Comparison of ENCODE assay signal across 11 cellular contexts in genomic region chr6:112691289-112691688, GRCh38.
DNase-seq lines count a peak whose midpoint lies in the region; ATAC-seq and TF ChIP-seq lines count a peak whose summit lies in the region.
"Had no signal": no experiment of that assay in that cellular context is flagged by ENCODE, and none has a peak within 500 bp of the region (broad histone marks: within the 10 kb centered on the region; RNA-seq: fewer than 3 reads in every experiment).

No MANE protein-coding gene starts in this region.

- CTCF ChIA-PET in AG04449 (lab: Yijun Ruan, JAX), result no interaction called here

- H3K4me3 Mint-ChIP-seq in stimulated activated effector memory CD8-positive, alpha-beta T cell treated with anti-CD3 and anti-CD28 coated beads, Interleukin-12 subunit alpha, Interleukin-12 subunit beta, amount 100 ng/mL, for 72 hours, result no peak overlapping the region
- H3K4me3 Mint-ChIP-seq: natural killer cell treated with Interleukin-12 subunit alpha and Interleukin-12 subunit beta and Interleukin-15 and Interleukin-18, amount 100 ng/mL, for 72 hours had no signal

- TF ChIP-seq CTCF in AG04449 (IDR thresholded peaks at IDR 0.05; ENCODE audit: insufficient read depth, low read length, missing control alignments) (no peak), astrocyte of the spinal cord (IDR thresholded peaks at IDR 0.05; ENCODE audit: low read depth, low read length) (no peak), GM13976 (IDR thresholded peaks at IDR 0.05; ENCODE audit: borderline replicate concordance, control extremely low read depth, extremely low read depth, insufficient read depth, missing control alignments) (no peak)

- no peak overlapping the region for H3K27ac Mint-ChIP-seq in stimulated activated effector memory CD8-positive, alpha-beta T cell treated with anti-CD3 and anti-CD28 coated beads, Interleukin-12 subunit alpha, Interleukin-12 subunit beta, amount 100 ng/mL, for 72 hours
- H3K27ac Mint-ChIP-seq: natural killer cell treated with Interleukin-12 subunit alpha and Interleukin-12 subunit beta and Interleukin-15 and Interleukin-18, amount 100 ng/mL, for 72 hours had no signal

- H3K4me3 ChIP-seq in AG04449 (ENCODE audit: low read depth, low read length), result no peak overlapping the region
- no peak overlapping the region for H3K4me3 ChIP-seq in astrocyte of the spinal cord (ENCODE audit: low read depth, low read length)
- H3K4me3 ChIP-seq: thoracic aorta had no signal

- in situ Hi-C loops in astrocyte of the spinal cord (cut with HindIII; ENCODE audit: low sequenced_read_pairs), result no loop called here
- in situ Hi-C loops in GM13976 (cut with MboI; ENCODE audit: low sequenced_read_pairs, unreplicated experiment), result no loop called here

- H3K36me3 Mint-ChIP-seq in stimulated activated effector memory CD8-positive, alpha-beta T cell treated with anti-CD3 and anti-CD28 coated beads, Interleukin-12 subunit alpha, Interleukin-12 subunit beta, amount 100 ng/mL, for 72 hours, result no peaks in the 10 kb centered on the region
- H3K36me3 Mint-ChIP-seq: natural killer cell treated with Interleukin-12 subunit alpha and Interleukin-12 subunit beta and Interleukin-15 and Interleukin-18, amount 100 ng/mL, for 72 hours had no signal

- POLR2A ChIA-PET in AG04449 (lab: Yijun Ruan, JAX), result interaction anchor here (0.9 kb wide), 1 partner anchor 1156 kb away, joined by 3 read pairs; no protein-coding TSS in a partner anchor

- DNase-seq in AG04449 (ENCODE audit: low read depth, low spot score) (peak; percentile 79), HS-27A (ENCODE audit: low read depth) (peak; percentile 42), astrocyte of the spinal cord (ENCODE audit: low read depth, low spot score) (peak; percentile 62), kidney glomerular epithelial cell (lab: John Stamatoyannopoulos, UW) (peak; percentile 23), Ammon's horn (ENCODE audit: low spot score) (no peak), GM13976 (ENCODE audit: low spot score) (no peak)
- DNase-seq in stimulated activated effector memory CD8-positive, alpha-beta T cell treated with anti-CD3 and anti-CD28 coated beads, Interleukin-12 subunit alpha, Interleukin-12 subunit beta, amount 100 ng/mL, for 72 hours (ENCODE audit: low spot score in 2 of 2), result no peak
- DNase-seq: stimulated activated CD4-positive, alpha-beta T cell treated with anti-CD3 and anti-CD28 coated beads, Interleukin-4, amount 100 ng/mL, for 24 hours had no signal

- no peaks in the 10 kb centered on the region for H3K4me1 Mint-ChIP-seq in stimulated activated effector memory CD8-positive, alpha-beta T cell treated with anti-CD3 and anti-CD28 coated beads, Interleukin-12 subunit alpha, Interleukin-12 subunit beta, amount 100 ng/mL, for 72 hours

- no peaks in the 10 kb centered on the region for H3K9me3 Mint-ChIP-seq in stimulated activated effector memory CD8-positive, alpha-beta T cell treated with anti-CD3 and anti-CD28 coated beads, Interleukin-12 subunit alpha, Interleukin-12 subunit beta, amount 100 ng/mL, for 72 hours

- ATAC-seq in HG02885 (IDR thresholded peaks at IDR 0.05; ENCODE audit: poor library complexity, unreplicated experiment), result no peak
- ATAC-seq in stimulated activated effector memory CD8-positive, alpha-beta T cell treated with anti-CD3 and anti-CD28 coated beads, Interleukin-12 subunit alpha, Interleukin-12 subunit beta, amount 100 ng/mL, for 72 hours, result no peak
- ATAC-seq: natural killer cell treated with Interleukin-12 subunit alpha and Interleukin-12 subunit beta and Interleukin-15 and Interleukin-18, amount 100 ng/mL, for 72 hours had no signal

Comparison
In these comparisons a context has a peak if more than half of its experiments do, and no peak if none do; other contexts are left out.
1. DNase-seq: peak in AG04449 (single experiment), HS-27A (single experiment), astrocyte of the spinal cord (single experiment) and kidney glomerular epithelial cell (single experiment); none in Ammon's horn (single experiment), GM13976 (single experiment) and stimulated activated effector memory CD8-positive, alpha-beta T cell treated with anti-CD3 and anti-CD28 coated beads, Interleukin-12 subunit alpha, Interleukin-12 subunit beta, amount 100 ng/mL, for 72 hours (0 of 2).